Comparison of ENCODE assay signal across 12 cellular contexts in the genomic region with DNA sequence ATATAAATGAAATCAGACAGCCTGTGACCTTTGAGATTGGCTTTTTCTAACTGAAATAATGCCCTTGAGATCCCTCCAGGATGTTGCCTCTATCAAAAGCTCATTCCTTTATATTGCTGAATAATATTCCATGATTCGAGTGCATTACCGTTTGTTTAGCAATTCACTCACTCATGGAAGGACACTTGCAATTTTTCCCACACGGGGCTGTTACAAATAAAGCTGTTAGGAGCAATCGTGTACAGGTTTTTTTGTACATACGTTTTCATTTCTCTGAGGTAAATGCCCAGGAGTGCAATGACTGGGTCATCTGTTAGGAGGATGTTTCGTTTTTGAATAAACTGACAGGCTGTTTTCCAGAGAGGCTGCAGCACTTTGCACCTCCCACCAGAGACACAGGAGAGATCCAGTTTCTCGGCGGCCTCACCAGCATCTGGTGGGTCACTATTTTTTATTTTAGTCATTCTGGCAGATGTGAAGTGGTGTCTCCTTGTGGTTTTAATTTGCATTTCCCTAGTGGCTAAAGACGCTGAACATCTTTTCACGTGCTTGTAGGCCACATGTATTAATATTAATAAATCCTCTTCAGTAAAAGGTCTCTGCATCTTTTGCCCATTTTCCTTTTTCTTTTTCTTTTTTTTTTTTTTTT. TPM values are rescaled to one million over a fixed set of nuclear protein-coding genes. Genes with fewer than 3 reads are reported as not detected.
DNase-seq lines count a peak whose midpoint lies in the region; ATAC-seq, FAIRE-seq and TF ChIP-seq lines count a peak whose summit lies in the region.
"Had no signal": no experiment of that assay in that cellular context is flagged by ENCODE, and none has a peak within 500 bp of the region (broad histone marks: within the 10 kb centered on the region; RNA-seq: fewer than 3 reads in every experiment).

No MANE protein-coding gene starts in this region.

- no peak for FAIRE-seq in frontal cortex (lab: Jason Lieb, UNC)

- peaks cover 11% of the 10 kb centered on the region for H3K36me3 Mint-ChIP-seq in IgD-negative memory B cell

- peaks cover 35 to 49% (median 39%) of the 10 kb centered on the region in 3 donors for H3K4me1 Mint-ChIP-seq in IgD-negative memory B cell

- H3K9me3 Mint-ChIP-seq in IgD-negative memory B cell, result no peaks in the 10 kb centered on the region
- H3K9me3 Mint-ChIP-seq: activated naive CD8-positive, alpha-beta T cell treated with anti-CD3 and anti-CD28 coated beads for 36 hours; T-helper 1 cell treated with Interleukin-12 subunit alpha and Interleukin-12 subunit beta and Interleukin-4 antibody, amounts not matched to agents 30 μg/mL and 1 μg/mL, for 36 hours had no signal

- peaks cover 0 to 45% (median 10%) of the 10 kb centered on the region in 6 donors for H3K4me1 ChIP-seq in spleen

- TF ChIP-seq CTCF in spleen (IDR thresholded peaks at IDR 0.05 in 8 of 11, conservative IDR thresholded peaks at IDR 0.05 in 3 of 11), result no peak

- H3K27me3 ChIP-seq in spleen (replicated peaks in 1 of 7), result no peaks in the 10 kb centered on the region
- H3K27me3 ChIP-seq: esophagus muscularis mucosa, upper lobe of left lung had no signal

- H3K36me3 ChIP-seq in spleen, result peaks cover 0 to 9% (median 0%) of the 10 kb centered on the region in 6 donors
- H3K36me3 ChIP-seq: upper lobe of left lung had no signal

- TF ChIP-seq POLR2A in spleen (IDR thresholded peaks at IDR 0.05), result no peak

- DNase-seq in spleen (peak; percentile 31), Right ventricle myocardium superior (no peak), frontal cortex (ENCODE audit: low spot score in 2 of 2) (no peak), NCI-H1092 treated with DMSO at 0.1 percent for 48 hours (lab: John Stamatoyannopoulos, UW) (no peak)
- DNase-seq: activated naive CD8-positive, alpha-beta T cell treated with anti-CD3 and anti-CD28 coated beads for 36 hours; upper lobe of left lung had no signal

- peaks cover 7% of the 10 kb centered on the region for H3K27me3 Mint-ChIP-seq in IgD-negative memory B cell
- H3K27me3 Mint-ChIP-seq: activated naive CD8-positive, alpha-beta T cell treated with anti-CD3 and anti-CD28 coated beads for 36 hours had no signal

- peak overlapping the region; percentile 37 to 63 (median 59) for H3K27ac Mint-ChIP-seq in IgD-negative memory B cell
- H3K27ac Mint-ChIP-seq: activated naive CD8-positive, alpha-beta T cell treated with anti-CD3 and anti-CD28 coated beads for 36 hours; T-helper 1 cell treated with Interleukin-12 subunit alpha and Interleukin-12 subunit beta and Interleukin-4 antibody, amounts not matched to agents 30 μg/mL and 1 μg/mL, for 36 hours had no signal

- peak; percentile 61 for ATAC-seq in GM18907 (IDR thresholded peaks at IDR 0.05; ENCODE audit: unreplicated experiment)
- peak; percentile 54 for ATAC-seq in HG02610 (IDR thresholded peaks at IDR 0.05; ENCODE audit: unreplicated experiment)
- ATAC-seq in Right ventricle myocardium superior (ENCODE audit: poor library complexity), result no peak
- no peak for ATAC-seq in HG02884 (IDR thresholded peaks at IDR 0.05; ENCODE audit: unreplicated experiment)

- intact Hi-C loops in spleen (cut with DNase I; ENCODE audit: low total_unique reads), result no loop called here
- intact Hi-C loops in Right ventricle myocardium superior (cut with DNase I), result no loop called here

- WGBS in spleen, 5 donors, result 59 to 77% (median 62%) methylated on average over 10 of the region's 10 CpGs

- H3K9me3 ChIP-seq in spleen, result no peaks in the 10 kb centered on the region
- H3K9me3 ChIP-seq: esophagus muscularis mucosa, upper lobe of left lung had no signal

- peak overlapping the region in 1 of 8 donors; percentile 17 for H3K27ac ChIP-seq in spleen
- H3K27ac ChIP-seq: esophagus muscularis mucosa, upper lobe of left lung had no signal

- H3K4me3 ChIP-seq in spleen, result no peak overlapping the region
- H3K4me3 ChIP-seq: esophagus muscularis mucosa, upper lobe of left lung had no signal

- H3K4me3 Mint-ChIP-seq in IgD-negative memory B cell, result peak overlapping the region; percentile 18 to 87 (median 74)
- H3K4me3 Mint-ChIP-seq: activated naive CD8-positive, alpha-beta T cell treated with anti-CD3 and anti-CD28 coated beads for 36 hours; T-helper 1 cell treated with Interleukin-12 subunit alpha and Interleukin-12 subunit beta and Interleukin-4 antibody, amounts not matched to agents 30 μg/mL and 1 μg/mL, for 36 hours had no signal

RNA-seq across cellular contexts. Expression of a gene that starts 11.0 kb away (rescaled TPM):
- polyA plus RNA-seq in IgD-negative memory B cell, result 5.6 TPM
- total RNA-seq in spleen, result 10 to 100 TPM in 6 of 7 donors, 1 to 10 TPM in 1; 8.4 to 18.0 (median 12.2) TPM
- 1 to 10 TPM; 4.4 to 6.5 (median 6.0) TPM for polyA plus RNA-seq in spleen
- total RNA-seq in Right ventricle myocardium superior, result 3.8 TPM
- 6.9 TPM for total RNA-seq in frontal cortex

Comparison
In these comparisons a context has a peak if more than half of its experiments do, and no peak if none do; other contexts are left out.
1. ATAC-seq: peak in GM18907 (single experiment) and HG02610 (single experiment); none in Right ventricle myocardium superior (single experiment) and HG02884 (single experiment).